ENCODE assay signal across 8 cellular contexts in genomic region chr11:76208829-76209670, GRCh38. TPM values are rescaled to one million over a fixed set of nuclear protein-coding genes. Genes with fewer than 3 reads are reported as not detected.
DNase-seq lines count a peak whose midpoint lies in the region; ATAC-seq and TF ChIP-seq lines count a peak whose summit lies in the region.

No MANE protein-coding gene starts in this region.

- H3K4me3 ChIP-seq in heart left ventricle (peak overlapping the region; percentile 45 to 82 (median 68)), upper lobe of left lung (peak overlapping the region; percentile 43 to 60 (median 50))

- in situ Hi-C loops in KBM-7 (cut with MboI; ENCODE audit: low pct_unique_long_range_greater_than_20kb, low sequenced_read_pairs) = no loop called here

- no peaks in the 10 kb centered on the region for H3K9me3 ChIP-seq in ES-I3 (ENCODE audit: control insufficient read depth, insufficient read depth, low read length)
- no peaks in the 10 kb centered on the region for H3K9me3 ChIP-seq in heart left ventricle
- no peaks in the 10 kb centered on the region for H3K9me3 ChIP-seq in upper lobe of left lung

- TF ChIP-seq POLR2A in heart left ventricle (IDR thresholded peaks at IDR 0.05) (no peak), upper lobe of left lung (IDR thresholded peaks at IDR 0.05) (no peak)

- peaks cover 0 to 6% of the 10 kb centered on the region in 2 donors for H3K36me3 Mint-ChIP-seq in activated naive CD4-positive, alpha-beta T cell treated with anti-CD3 and anti-CD28 coated beads, Interleukin-2, amount 50 U/mL, for 72 hours

- peaks cover 0 to 75% (median 0%) of the 10 kb centered on the region in 9 donors for H3K27me3 ChIP-seq in heart left ventricle
- peaks cover 0 to 41% (median 18%) of the 10 kb centered on the region in 4 donors for H3K27me3 ChIP-seq in upper lobe of left lung

- H3K27ac Mint-ChIP-seq in activated naive CD4-positive, alpha-beta T cell treated with anti-CD3 and anti-CD28 coated beads, Interleukin-2, amount 50 U/mL, for 72 hours = no peak overlapping the region

- H3K4me1 ChIP-seq in ES-I3 (ENCODE audit: insufficient read depth, low read length) = no peaks in the 10 kb centered on the region; the same call in 1 of the 2 replicates
- peaks cover 0 to 61% (median 34%) of the 10 kb centered on the region in 12 donors for H3K4me1 ChIP-seq in heart left ventricle
- peaks cover 51 to 60% (median 59%) of the 10 kb centered on the region in 4 donors for H3K4me1 ChIP-seq in upper lobe of left lung

- no peak for TF ChIP-seq EP300 in upper lobe of left lung (IDR thresholded peaks at IDR 0.05)

- DNase-seq in KBM-7 (peak; percentile 86), heart left ventricle (peak; percentile 79 to 91 (median 83)), posterior vena cava (ENCODE audit: low spot score) (peak; percentile 94), upper lobe of left lung (peak; percentile 77 to 95)
- peak; percentile 74 to 91 for DNase-seq in activated naive CD4-positive, alpha-beta T cell treated with anti-CD3 and anti-CD28 coated beads, Interleukin-2, amount 50 U/mL, for 72 hours (ENCODE audit: low spot score in 2 of 2)

- peak; percentile 49 for ATAC-seq in SK-N-SH treated with all-trans-retinoic acid at 6 μM for 48 hours
- ATAC-seq in activated naive CD4-positive, alpha-beta T cell treated with anti-CD3 and anti-CD28 coated beads, Interleukin-2, amount 50 U/mL, for 72 hours = peak; percentile 72 to 75
- ATAC-seq in heart left ventricle = peak; percentile 43 to 70 (median 63)
- ATAC-seq in upper lobe of left lung (ENCODE audit: low FRiP score in 2 of 2) = peak; percentile 71
- ATAC-seq in GM18520 (IDR thresholded peaks at IDR 0.05; ENCODE audit: unreplicated experiment) = no peak

- WGBS in heart left ventricle, 4 donors = 0 to 2% (median 1%) methylated on average over 32 to 94 of the region's 94 CpGs
- WGBS in upper lobe of left lung, 2 donors = 2% methylated on average over 32 of the region's 94 CpGs; no CpG with 5 or more reads in 1 of the 2 donors

- H3K9me3 Mint-ChIP-seq in activated naive CD4-positive, alpha-beta T cell treated with anti-CD3 and anti-CD28 coated beads, Interleukin-2, amount 50 U/mL, for 72 hours = no peaks in the 10 kb centered on the region

- peak overlapping the region; percentile 67 for H3K9ac ChIP-seq in ES-I3 (ENCODE audit: low read depth, low read length)

- no peaks in the 10 kb centered on the region for H3K36me3 ChIP-seq in ES-I3 (ENCODE audit: insufficient read depth, low read length)
- no peaks in the 10 kb centered on the region for H3K36me3 ChIP-seq in heart left ventricle
- H3K36me3 ChIP-seq in upper lobe of left lung = no peaks in the 10 kb centered on the region

- intact Hi-C loops in heart left ventricle (cut with DNase I) = loop anchor here (1.0 to 10.0 kb wide), 15 partner anchors 26 to 476 kb away; partner anchors contain the start of genes GVQW3 (in 2 of the 10), THAP12 (in 2 of the 10) and EMSY (in 1 of the 10)
- intact Hi-C loops in posterior vena cava (cut with DNase I) = loop anchor here (5.0 to 10.0 kb wide), 3 partner anchors 103 to 306 kb away; no protein-coding TSS in a partner anchor

- TF ChIP-seq CTCF in heart left ventricle (IDR thresholded peaks at IDR 0.05) (peak; percentile 85 to 98 (median 92)), upper lobe of left lung (IDR thresholded peaks at IDR 0.05) (peak; percentile 75 to 94 (median 88))

- H3K27ac ChIP-seq in heart left ventricle (peak overlapping the region; percentile 20 to 84 (median 72)), upper lobe of left lung (peak overlapping the region in 2 of 4 donors; percentile 18 to 38)

TF ChIP-seq in SK-N-SH treated with all-trans-retinoic acid at 6 μM for 48 hours, 23 proteins besides CTCF, POLR2A, EP300 and RAD21:
- no peak for TF ChIP-seq PATZ1 (CRISPR knock-in tag; IDR thresholded peaks at IDR 0.05; ENCODE audit: borderline replicate concordance)

RNA-seq across cellular contexts. Expression of gene WNT11, which starts 2.7 kb away (rescaled TPM):
- total RNA-seq in activated naive CD4-positive, alpha-beta T cell treated with anti-CD3 and anti-CD28 coated beads, Interleukin-2, amount 50 U/mL, for 72 hours = 1 to 10 TPM in 1 of 2 donors, under 1 TPM in 1; 0.71 to 1.5 TPM
- total RNA-seq in heart left ventricle (10 to 100 TPM in 2 of 9 donors, 1 to 10 TPM in 7; 5.0 to 20.9 (median 9.2) TPM), posterior vena cava (10 to 100 TPM; 39.2 to 59.3 TPM), upper lobe of left lung (10 to 100 TPM in 1 of 6 donors, 1 to 10 TPM in 5; 1.7 to 12.9 (median 4.1) TPM)
- polyA plus RNA-seq in heart left ventricle = 1 to 10 TPM; 3.8 to 6.7 TPM
